ENCODE assay signal across 8 cellular contexts in genomic region chr5:142769251-142769792, GRCh38. TPM values are rescaled to one million over a fixed set of nuclear protein-coding genes. Genes with fewer than 3 reads are reported as not detected.
DNase-seq lines count a peak whose midpoint lies in the region; ATAC-seq and TF ChIP-seq lines count a peak whose summit lies in the region.

No MANE protein-coding gene starts in this region.

- dilution Hi-C loops in mammary epithelial cell (cut with HindIII; ENCODE audit: low sequenced_read_pairs): no loop called here

- peak overlapping the region; percentile 96 for H3K4me3 Mint-ChIP-seq in CD4-positive, alpha-beta T cell
- H3K4me3 Mint-ChIP-seq in mesothelial cell of epicardium: peak overlapping the region; percentile 82

- peak overlapping the region; percentile 90 to 100 (median 90) for H3K4me3 ChIP-seq in mammary epithelial cell (replicated peaks in 1 of 3; ENCODE audit: insufficient read depth in 1 of 3, low read depth in 2 of 3, low read length in 3 of 3)

- peak overlapping the region; percentile 44 for H3K9ac ChIP-seq in mammary epithelial cell (ENCODE audit: insufficient read depth, low read length)

- no peak for ATAC-seq in CD4-positive, alpha-beta T cell (ENCODE audit: poor library complexity)
- ATAC-seq in GM18909 (IDR thresholded peaks at IDR 0.05; ENCODE audit: poor library complexity, unreplicated experiment): no peak

- peak overlapping the region; percentile 72 for H3K27ac ChIP-seq in CD4-positive, alpha-beta T cell (ENCODE audit: low read depth, low read length)
- peak overlapping the region; percentile 59 for H3K27ac ChIP-seq in KOPT-K1 (ENCODE audit: low read depth, low read length, poor library complexity, severe bottlenecking)
- H3K27ac ChIP-seq in mammary epithelial cell (ENCODE audit: insufficient read depth, low read depth, low read length): no peak overlapping the region

- POLR2A ChIA-PET in CD4-positive, alpha-beta T cell (lab: Charles Lee): interaction anchor here (1.0 to 5.2 kb wide), 12 partner anchors 10 to 1419 kb away, joined by 3 to 109 read pairs (median 9); partner anchors contain the start of gene NR3C1

- H3K79me2 ChIP-seq in mammary epithelial cell (ENCODE audit: insufficient read depth, low read length): no peaks in the 10 kb centered on the region

- no peaks in the 10 kb centered on the region for H3K27me3 Mint-ChIP-seq in CD4-positive, alpha-beta T cell
- H3K27me3 Mint-ChIP-seq in mesothelial cell of epicardium (ENCODE audit: low read depth): peaks cover 30% of the 10 kb centered on the region

- CTCF ChIA-PET in CD4-positive, alpha-beta T cell (lab: Charles Lee): interaction anchor here (1.0 to 5.1 kb wide), 6 partner anchors 9 to 111 kb away, joined by 3 to 28 read pairs (median 4); no protein-coding TSS in a partner anchor
- CTCF ChIA-PET in mammary epithelial cell (lab: Charles Lee; ENCODE audit: low non-redundant PET): interaction anchor here (1.0 to 1.1 kb wide), 2 partner anchors 15 to 97 kb away, joined by 4 read pairs; no protein-coding TSS in a partner anchor

- WGBS in mammary epithelial cell (ENCODE audit: low coverage, missing lambda C conversion rate): 8% methylated on average over 11 of the region's 15 CpGs

- H3K9me3 ChIP-seq in CD4-positive, alpha-beta T cell (ENCODE audit: control insufficient read depth, low read length): no peaks in the 10 kb centered on the region
- H3K9me3 ChIP-seq in KOPT-K1 (ENCODE audit: insufficient read depth, low read length, poor library complexity, severe bottlenecking): no peaks in the 10 kb centered on the region
- H3K9me3 ChIP-seq in mammary epithelial cell (replicated peaks; ENCODE audit: insufficient read depth, low read length): no peaks in the 10 kb centered on the region

- peak overlapping the region; percentile 87 for H3K27ac Mint-ChIP-seq in CD4-positive, alpha-beta T cell
- H3K27ac Mint-ChIP-seq in mesothelial cell of epicardium: peak overlapping the region; percentile 80

- H3K4me1 ChIP-seq in mammary epithelial cell (ENCODE audit: insufficient read depth, low read length): peaks cover 18% of the 10 kb centered on the region

- H3K4me2 ChIP-seq in mammary epithelial cell (ENCODE audit: insufficient read depth, low read depth, low read length): peak overlapping the region; percentile 97

- H3K36me3 ChIP-seq in KOPT-K1 (ENCODE audit: insufficient read depth, low read length) (no peaks in the 10 kb centered on the region), mammary epithelial cell (ENCODE audit: insufficient read depth, low read length) (no peaks in the 10 kb centered on the region)

- BruUV-seq in mammary epithelial cell (replicated peaks; lab: Mats Ljungman, UMichigan): no TSS peak

- H4K20me1 ChIP-seq in mammary epithelial cell (ENCODE audit: insufficient read depth, low read length): no peaks in the 10 kb centered on the region

- H3K27me3 ChIP-seq in CD4-positive, alpha-beta T cell (ENCODE audit: control insufficient read depth, insufficient read depth, low read length): no peaks in the 10 kb centered on the region
- no peaks in the 10 kb centered on the region for H3K27me3 ChIP-seq in mammary epithelial cell (ENCODE audit: insufficient read depth, low read length)

- H3K9me3 Mint-ChIP-seq in CD4-positive, alpha-beta T cell: no peaks in the 10 kb centered on the region
- no peaks in the 10 kb centered on the region for H3K9me3 Mint-ChIP-seq in mesothelial cell of epicardium

- H2AFZ ChIP-seq in mammary epithelial cell (ENCODE audit: low read depth, low read length): peak overlapping the region; percentile 99

- no peak for TF ChIP-seq CTCF in CD4-positive, alpha-beta T cell (IDR thresholded peaks at IDR 0.05)
- TF ChIP-seq CTCF in mammary epithelial cell (conservative IDR thresholded peaks at IDR 0.05 in 1 of 2, IDR thresholded peaks at IDR 0.05 in 1 of 2; ENCODE audit: extremely low read depth in 1 of 2, insufficient read depth in 1 of 2, low read depth in 1 of 2, low read length in 2 of 2) (no peak), mesothelial cell of epicardium (IDR thresholded peaks at IDR 0.05; ENCODE audit: unreplicated experiment) (no peak), GM20000 (IDR thresholded peaks at IDR 0.05; ENCODE audit: extremely low read depth, missing control alignments) (no peak)

- peak in 1 of 10 experiments; percentile 5 for DNase-seq in CD4-positive, alpha-beta T cell
- DNase-seq in mammary epithelial cell (no peak), mesothelial cell of epicardium (ENCODE audit: low spot score in 2 of 2, unreplicated experiment in 2 of 2) (no peak), A172 (ENCODE audit: low spot score) (no peak), DMS79 (lab: John Stamatoyannopoulos, UW) (no peak), GM20000 (ENCODE audit: low spot score) (no peak)

- in situ Hi-C loops in mammary epithelial cell (cut with MboI; ENCODE audit: low sequenced_read_pairs in 2 of 2): no loop called here

- intact Hi-C loops in CD4-positive, alpha-beta T cell (cut with DNase I, micrococcal nuclease): loop anchor here in 1 of 2 experiments (5.0 to 10.0 kb wide), 3 partner anchors 235 to 1418 kb away; partner anchors contain the start of genes KCTD16 and YIPF5
- intact Hi-C loops in mammary epithelial cell (cut with micrococcal nuclease): loop anchor here (1.0 kb wide), 2 partner anchors 20 to 48 kb away; no protein-coding TSS in a partner anchor

- H3K36me3 Mint-ChIP-seq in CD4-positive, alpha-beta T cell (ENCODE audit: low read depth): peaks cover 8% of the 10 kb centered on the region
- H3K36me3 Mint-ChIP-seq in mesothelial cell of epicardium: no peaks in the 10 kb centered on the region

- peaks cover 28% of the 10 kb centered on the region for H3K4me1 Mint-ChIP-seq in CD4-positive, alpha-beta T cell (ENCODE audit: low read depth)
- H3K4me1 Mint-ChIP-seq in mesothelial cell of epicardium: peaks cover 14% of the 10 kb centered on the region

RNA-seq across cellular contexts. Expression of gene ARHGAP26, which starts 0.9 kb away (rescaled TPM):
- 10 to 100 TPM; 24.9 to 27.3 TPM for total RNA-seq in CD4-positive, alpha-beta T cell
- total RNA-seq in mammary epithelial cell (10 to 100 TPM; 23.8 to 34.0 TPM), mesothelial cell of epicardium (8.9 to 9.6 TPM (median 9.4 TPM) in 3 replicates)
- polyA plus RNA-seq in mammary epithelial cell: 3.7 TPM
- polyA minus RNA-seq in mammary epithelial cell: 5.2 TPM
- 1.6 and 3.8 TPM in 2 replicates for total RNA-seq in A172 (2014; rRNA removed; shearing (Covaris generic))
